Comparison of ENCODE assay signal across 8 cellular contexts in the genomic region with DNA sequence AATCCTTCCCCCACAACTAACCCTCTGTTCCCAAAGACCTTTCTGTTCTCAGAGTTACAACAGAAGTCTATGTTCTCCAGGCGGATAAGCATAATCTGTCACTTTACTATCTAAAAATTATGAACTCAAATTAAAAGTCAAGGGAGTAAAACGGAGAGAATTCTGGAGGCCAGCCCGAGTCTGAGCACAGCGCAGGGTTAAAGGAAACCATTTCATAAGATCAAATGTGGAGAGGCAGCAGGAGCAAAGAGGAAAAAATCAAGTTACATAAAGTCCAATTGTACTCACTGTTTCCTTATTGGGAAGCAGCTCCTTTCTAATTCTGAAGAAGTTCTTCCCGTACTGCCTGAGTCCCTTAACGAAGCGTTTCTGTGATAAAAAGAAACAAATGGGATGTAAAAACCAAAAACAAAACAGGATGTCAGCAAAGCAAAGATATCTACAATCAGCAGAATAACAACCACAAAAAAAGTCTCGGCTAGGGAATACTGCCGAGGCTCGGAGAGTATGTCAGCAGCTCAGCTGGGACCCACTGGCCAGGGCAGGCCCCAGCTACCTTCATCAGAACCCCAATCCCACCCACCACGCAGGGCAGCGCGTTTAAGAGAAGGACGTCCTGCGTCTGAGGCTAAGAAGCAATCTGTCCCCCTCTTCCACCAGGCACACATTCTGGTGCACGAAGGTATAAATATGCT.
DNase-seq lines count a peak whose midpoint lies in the region; ATAC-seq and TF ChIP-seq lines count a peak whose summit lies in the region.

No MANE protein-coding gene starts in this region.

- peaks cover 37% of the 10 kb centered on the region for H3K4me1 Mint-ChIP-seq in stimulated activated memory B cell treated with anti-CD40 and anti-IgM and Interleukin-4, amounts not matched to agents 10 μg/mL and 1 μg/mL and 100 μg/mL, for 72 hours
- peaks cover 36 to 37% of the 10 kb centered on the region in 2 donors for H3K4me1 Mint-ChIP-seq in stimulated activated naive B cell treated with anti-CD40 and anti-IgM and Interleukin-4, amounts not matched to agents 10 μg/mL and 1 μg/mL and 100 μg/mL, for 72 hours

- no peaks in the 10 kb centered on the region for H3K9me3 ChIP-seq in Panc1 (ENCODE audit: control insufficient read depth, insufficient read depth, low read depth, low read length)

- H3K27me3 Mint-ChIP-seq in stimulated activated memory B cell treated with anti-CD40 and anti-IgM and Interleukin-4, amounts not matched to agents 10 μg/mL and 1 μg/mL and 100 μg/mL, for 72 hours: no peaks in the 10 kb centered on the region
- H3K27me3 Mint-ChIP-seq in stimulated activated naive B cell treated with anti-CD40 and anti-IgM and Interleukin-4, amounts not matched to agents 10 μg/mL and 1 μg/mL and 100 μg/mL, for 72 hours: no peaks in the 10 kb centered on the region

- DNase-seq in Daoy (ENCODE audit: low read depth): peak; percentile 37
- DNase-seq in Panc1 (ENCODE audit: low read depth, low spot score): no peak
- DNase-seq in epidermal melanocyte (ENCODE audit: insufficient read length, low spot score): peak; percentile 30
- DNase-seq in myocyte (ENCODE audit: low read depth): peak; percentile 35
- no peak for DNase-seq in NCI-H1436 (lab: John Stamatoyannopoulos, UW)
- no peak for DNase-seq in stimulated activated naive B cell treated with anti-CD40 and anti-IgM and Interleukin-4, amounts not matched to agents 10 μg/mL and 1 μg/mL and 100 μg/mL, for 72 hours

- no peak overlapping the region for H3K4me3 Mint-ChIP-seq in stimulated activated memory B cell treated with anti-CD40 and anti-IgM and Interleukin-4, amounts not matched to agents 10 μg/mL and 1 μg/mL and 100 μg/mL, for 72 hours
- no peak overlapping the region for H3K4me3 Mint-ChIP-seq in stimulated activated naive B cell treated with anti-CD40 and anti-IgM and Interleukin-4, amounts not matched to agents 10 μg/mL and 1 μg/mL and 100 μg/mL, for 72 hours

- H3K27me3 ChIP-seq in Panc1 (ENCODE audit: control insufficient read depth, insufficient read depth, low read length): no peaks in the 10 kb centered on the region

- H3K4me3 ChIP-seq in Panc1 (ENCODE audit: low read depth in 2 of 2, low read length in 2 of 2): peak overlapping the region; percentile 75 to 96

- H3K27ac Mint-ChIP-seq in stimulated activated memory B cell treated with anti-CD40 and anti-IgM and Interleukin-4, amounts not matched to agents 10 μg/mL and 1 μg/mL and 100 μg/mL, for 72 hours: no peak overlapping the region
- H3K27ac Mint-ChIP-seq in stimulated activated naive B cell treated with anti-CD40 and anti-IgM and Interleukin-4, amounts not matched to agents 10 μg/mL and 1 μg/mL and 100 μg/mL, for 72 hours: no peak overlapping the region

- peaks cover 20% of the 10 kb centered on the region for H3K36me3 ChIP-seq in Panc1 (ENCODE audit: control insufficient read depth, insufficient read depth, low read length)

- peaks cover 17% of the 10 kb centered on the region for H3K36me3 Mint-ChIP-seq in stimulated activated memory B cell treated with anti-CD40 and anti-IgM and Interleukin-4, amounts not matched to agents 10 μg/mL and 1 μg/mL and 100 μg/mL, for 72 hours
- H3K36me3 Mint-ChIP-seq in stimulated activated naive B cell treated with anti-CD40 and anti-IgM and Interleukin-4, amounts not matched to agents 10 μg/mL and 1 μg/mL and 100 μg/mL, for 72 hours: peaks cover 36% of the 10 kb centered on the region in 2 donors

- H3K27ac ChIP-seq in Panc1 (ENCODE audit: low read length): peak overlapping the region; percentile 99

- intact Hi-C loops in Panc1 (cut with micrococcal nuclease; ENCODE audit: unreplicated experiment): no loop called here

- peaks cover 4% of the 10 kb centered on the region for H3K9me3 Mint-ChIP-seq in stimulated activated memory B cell treated with anti-CD40 and anti-IgM and Interleukin-4, amounts not matched to agents 10 μg/mL and 1 μg/mL and 100 μg/mL, for 72 hours
- H3K9me3 Mint-ChIP-seq in stimulated activated naive B cell treated with anti-CD40 and anti-IgM and Interleukin-4, amounts not matched to agents 10 μg/mL and 1 μg/mL and 100 μg/mL, for 72 hours: peaks cover 5 to 6% of the 10 kb centered on the region in 2 donors

- no peak for TF ChIP-seq CTCF in Panc1 (IDR thresholded peaks at IDR 0.05)

- peaks cover 58% of the 10 kb centered on the region for H3K4me1 ChIP-seq in Panc1 (ENCODE audit: control insufficient read depth, insufficient read depth, low read length)

- POLR2A ChIA-PET in Panc1 (lab: Charles Lee): interaction anchor here (1.0 kb wide), 1 partner anchor 258 kb away, joined by 3 read pairs; no protein-coding TSS in a partner anchor

- no TSS peak for BruUV-seq in Panc1 (replicated peaks; lab: Mats Ljungman, UMichigan)

- ATAC-seq in Panc1 (0 out of 2 replicates have a peak, but pooled peaks have one; percentile 19), GM21360 (IDR thresholded peaks at IDR 0.05; ENCODE audit: unreplicated experiment) (no peak)
- ATAC-seq in stimulated activated memory B cell treated with anti-CD40 and anti-IgM and Interleukin-4, amounts not matched to agents 10 μg/mL and 1 μg/mL and 100 μg/mL, for 72 hours: no peak
- no peak for ATAC-seq in stimulated activated naive B cell treated with anti-CD40 and anti-IgM and Interleukin-4, amounts not matched to agents 10 μg/mL and 1 μg/mL and 100 μg/mL, for 72 hours (replicated peaks)

- CTCF ChIA-PET in Panc1 (lab: Charles Lee): interaction anchor here (0.5 kb wide), 1 partner anchor 1950 kb away, joined by 5 read pairs; no protein-coding TSS in a partner anchor

- in situ Hi-C loops in Panc1 (cut with HindIII; ENCODE audit: low pct_unique_long_range_greater_than_20kb, low sequenced_read_pairs): no loop called here

Comparison
In these comparisons a context has a peak if more than half of its experiments do, and no peak if none do; other contexts are left out.
1. DNase-seq: peak in Daoy (single experiment), epidermal melanocyte (single experiment) and myocyte (single experiment); none in Panc1 (single experiment), NCI-H1436 (single experiment) and stimulated activated naive B cell treated with anti-CD40 and anti-IgM and Interleukin-4, amounts not matched to agents 10 μg/mL and 1 μg/mL and 100 μg/mL, for 72 hours (single experiment).